ENCODE assay signal across 20 cellular contexts in the genomic region with DNA sequence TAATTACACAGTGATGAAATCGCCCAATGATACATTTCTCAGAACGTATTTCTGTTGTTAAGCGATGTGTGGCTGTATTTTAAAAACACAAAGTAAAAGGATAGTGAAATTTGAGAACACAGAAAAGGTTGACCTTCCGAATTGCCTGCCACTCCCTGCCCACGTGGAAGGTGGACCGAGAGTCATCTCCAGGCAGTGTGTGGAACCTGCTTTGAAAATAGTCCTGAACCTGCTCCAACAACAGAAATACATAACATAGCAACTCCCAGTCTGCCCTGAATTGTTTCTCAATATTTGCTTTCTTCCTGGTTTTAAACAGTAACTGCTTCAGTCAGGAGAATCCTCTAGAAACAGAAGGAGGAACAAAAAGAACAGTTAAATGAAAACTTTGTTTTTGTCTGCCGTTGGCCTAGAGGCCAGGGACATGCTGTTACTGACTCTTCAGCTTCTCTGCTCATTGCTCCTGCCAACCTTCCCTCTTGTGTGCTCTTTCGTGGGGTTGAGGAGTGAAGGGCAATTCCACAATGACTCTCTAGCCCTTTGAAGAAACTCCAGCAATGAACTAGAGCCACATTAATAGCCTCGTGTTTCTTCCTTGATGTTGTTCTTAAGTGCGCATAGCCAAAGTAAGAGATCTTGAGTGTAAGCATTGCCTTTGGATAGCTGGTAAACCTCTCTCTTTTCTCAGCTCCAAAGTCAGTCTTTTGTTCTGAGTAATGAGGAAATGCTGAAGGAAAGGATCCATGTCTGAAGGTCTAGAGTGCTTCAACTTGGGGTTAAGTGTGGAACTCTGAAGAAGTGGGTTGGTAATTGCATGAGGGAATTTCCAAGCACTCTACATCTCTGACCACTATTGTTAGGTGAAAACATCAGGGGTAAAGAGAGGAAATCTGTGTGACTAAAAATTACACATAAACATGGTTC.
"Had no signal": no experiment of that assay in that cellular context is flagged by ENCODE, and none has a peak within 500 bp of the region (broad histone marks: within the 10 kb centered on the region; RNA-seq: fewer than 3 reads in every experiment).

No MANE protein-coding gene starts in this region.

- H3K27me3 ChIP-seq: brain microvascular endothelial cell had no signal

- ATAC-seq: activated T-cell treated with anti-CD3 and anti-CD28 coated beads, Interleukin-2, amount 50 U/mL, for 4 hours; esophagus mucosa had no signal

- H3K4me3 ChIP-seq: dorsolateral prefrontal cortex, skin epidermis, stomach, thoracic aorta had no signal

- FAIRE-seq: endometrium had no signal

- H3K9me3 Mint-ChIP-seq: activated CD4-positive, alpha-beta memory T cell treated with anti-CD3 and anti-CD28 coated beads for 36 hours; activated T-cell treated with anti-CD3 and anti-CD28 coated beads, Interleukin-2, amount 50 U/mL, for 4 hours; nephron progenitor cell; T-helper 2 cell treated with Interferon-gamma antibody and Interleukin-4, amounts not matched to agents 5 μg/mL and 100 μg/mL, for 36 hours had no signal

- H3K27ac Mint-ChIP-seq: activated CD4-positive, alpha-beta memory T cell treated with anti-CD3 and anti-CD28 coated beads for 36 hours; activated naive CD8-positive, alpha-beta T cell; nephron progenitor cell; T-helper 2 cell treated with Interferon-gamma antibody and Interleukin-4, amounts not matched to agents 5 μg/mL and 100 μg/mL, for 36 hours had no signal

- H3K36me3 ChIP-seq: brain microvascular endothelial cell, stomach, thoracic aorta had no signal

- H3K36me3 Mint-ChIP-seq: activated CD4-positive, alpha-beta memory T cell treated with anti-CD3 and anti-CD28 coated beads for 36 hours; activated naive CD8-positive, alpha-beta T cell had no signal

- H3K9me3 ChIP-seq: stomach, thoracic aorta had no signal

- H3K4me1 Mint-ChIP-seq: nephron progenitor cell had no signal

- H3K27ac ChIP-seq: brain microvascular endothelial cell, skin epidermis, stomach had no signal

- DNase-seq: activated CD4-positive, alpha-beta memory T cell treated with anti-CD3 and anti-CD28 coated beads for 36 hours; activated CD4-positive, alpha-beta T cell treated with anti-CD3 and anti-CD28 coated beads for 1 hour; activated effector memory CD4-positive, alpha-beta T cell treated with anti-CD3 and anti-CD28 coated beads, Interleukin-2, amount 50 U/mL, for 16 hours; activated T-cell treated with anti-CD3 and anti-CD28 coated beads, Interleukin-2, amount 50 U/mL, for 4 hours; amygdala; brain microvascular endothelial cell; cerebellar nuclear complex; dorsolateral prefrontal cortex; glutamatergic neuron; mesenchymal stem cell; nephron progenitor cell; stimulated activated CD4-positive, alpha-beta T cell treated with anti-CD3 and anti-CD28 coated beads, Interleukin-4, amount 100 ng/mL, for 4 hours; stomach; SW 1271 had no signal

- H3K4me3 Mint-ChIP-seq: activated CD4-positive, alpha-beta memory T cell treated with anti-CD3 and anti-CD28 coated beads for 36 hours; activated naive CD8-positive, alpha-beta T cell; activated T-cell treated with anti-CD3 and anti-CD28 coated beads, Interleukin-2, amount 50 U/mL, for 4 hours; nephron progenitor cell; T-helper 2 cell treated with Interferon-gamma antibody and Interleukin-4, amounts not matched to agents 5 μg/mL and 100 μg/mL, for 36 hours had no signal
